ENCODE assay signal across 1 cellular context in the genomic region with DNA sequence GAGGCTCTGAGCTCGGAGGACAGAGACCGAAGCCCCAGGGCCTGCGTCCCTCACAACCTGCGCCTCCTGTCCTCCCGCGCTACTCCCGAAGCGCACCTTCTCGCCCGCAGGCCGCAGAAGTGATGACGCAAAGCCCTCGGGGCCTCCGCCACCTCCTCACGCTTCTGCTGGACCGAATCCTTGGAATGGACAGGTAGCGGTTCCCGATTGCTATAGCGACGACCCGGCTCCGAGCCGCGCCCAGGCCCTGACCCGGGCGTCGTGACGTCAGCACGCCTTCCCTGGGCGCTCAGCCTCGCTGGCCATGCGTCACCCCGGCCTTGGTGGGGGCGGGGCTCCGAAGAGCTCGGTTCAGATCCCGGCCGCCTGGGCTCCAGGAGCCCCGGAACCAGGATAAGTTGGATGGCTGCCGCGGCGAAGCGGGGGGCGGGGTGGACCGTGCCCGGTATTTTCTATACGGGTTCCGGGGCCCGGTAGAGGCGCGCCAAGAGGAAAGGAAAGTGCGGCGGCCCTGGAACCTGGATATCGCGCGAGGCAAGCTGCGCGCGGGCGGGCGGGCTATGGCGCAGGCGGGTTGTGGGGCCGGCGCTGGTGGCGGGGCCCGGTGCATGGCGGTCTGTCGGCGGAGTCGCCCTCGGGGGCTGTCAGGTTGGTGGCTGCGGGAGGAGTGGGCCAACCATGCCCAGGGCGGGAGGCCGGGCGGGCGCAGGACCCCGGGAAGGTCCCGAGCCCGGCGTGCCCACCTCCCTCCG.
A peak's percentile ranks its signal among the peaks of the same experiment; 100 is the strongest.
TF ChIP-seq lines count a peak whose summit lies in the region.

A gene (plus strand): TSS at position 542 of the 752 bp plus-strand sequence. CDS start 21,417 bp downstream, outside the sequence.

TF ChIP-seq in HepG2, 621 proteins besides CTCF, POLR2A, EP300 and RAD21 (continued from another document and continues in another):
- TF ChIP-seq, protein P1, sequence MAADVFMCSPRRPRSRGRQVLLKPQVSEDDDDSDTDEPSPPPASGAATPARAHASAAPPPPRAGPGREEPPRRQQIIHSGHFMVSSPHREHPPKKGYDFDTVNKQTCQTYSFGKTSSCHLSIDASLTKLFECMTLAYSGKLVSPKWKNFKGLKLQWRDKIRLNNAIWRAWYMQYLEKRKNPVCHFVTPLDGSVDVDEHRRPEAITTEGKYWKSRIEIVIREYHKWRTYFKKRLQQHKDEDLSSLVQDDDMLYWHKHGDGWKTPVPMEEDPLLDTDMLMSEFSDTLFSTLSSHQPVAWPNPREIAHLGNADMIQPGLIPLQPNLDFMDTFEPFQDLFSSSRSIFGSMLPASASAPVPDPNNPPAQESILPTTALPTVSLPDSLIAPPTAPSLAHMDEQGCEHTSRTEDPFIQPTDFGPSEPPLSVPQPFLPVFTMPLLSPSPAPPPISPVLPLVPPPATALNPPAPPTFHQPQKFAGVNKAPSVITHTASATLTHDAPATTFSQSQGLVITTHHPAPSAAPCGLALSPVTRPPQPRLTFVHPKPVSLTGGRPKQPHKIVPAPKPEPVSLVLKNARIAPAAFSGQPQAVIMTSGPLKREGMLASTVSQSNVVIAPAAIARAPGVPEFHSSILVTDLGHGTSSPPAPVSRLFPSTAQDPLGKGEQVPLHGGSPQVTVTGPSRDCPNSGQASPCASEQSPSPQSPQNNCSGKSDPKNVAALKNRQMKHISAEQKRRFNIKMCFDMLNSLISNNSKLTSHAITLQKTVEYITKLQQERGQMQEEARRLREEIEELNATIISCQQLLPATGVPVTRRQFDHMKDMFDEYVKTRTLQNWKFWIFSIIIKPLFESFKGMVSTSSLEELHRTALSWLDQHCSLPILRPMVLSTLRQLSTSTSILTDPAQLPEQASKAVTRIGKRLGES (CRISPR knock-in tag; IDR thresholded peaks at IDR 0.05; ENCODE audit: borderline replicate concordance) = no peak
- TF ChIP-seq FOXA3 (CRISPR knock-in tag; IDR thresholded peaks at IDR 0.05) (peak; percentile 73), GATAD1 (CRISPR knock-in tag; IDR thresholded peaks at IDR 0.05) (peak; percentile 89), NR2F2 (IDR thresholded peaks at IDR 0.05; ENCODE audit: borderline replicate concordance, low read depth) (peak; percentile 81; the same call in 1 of the 2 replicates), ZNF619 (CRISPR knock-in tag; IDR thresholded peaks at IDR 0.05) (peak; percentile 83), REL (CRISPR knock-in tag; conservative IDR thresholded peaks at IDR 0.05) (peak; percentile 92), ATF7-NPFF (CRISPR knock-in tag; IDR thresholded peaks at IDR 0.05; ENCODE audit: low read depth) (peak; percentile 82), FOXJ3 (CRISPR knock-in tag; IDR thresholded peaks at IDR 0.05; ENCODE audit: borderline replicate concordance) (peak; percentile 81; the same call in 1 of the 2 replicates), ZNF737 (CRISPR knock-in tag; IDR thresholded peaks at IDR 0.05; ENCODE audit: borderline replicate concordance) (no peak), CCAR2 (optimal IDR thresholded peaks at IDR 0.05; ENCODE audit: low read depth, low read length) (peak; percentile 97), ZIK1 (CRISPR knock-in tag; IDR thresholded peaks at IDR 0.05; ENCODE audit: borderline replicate concordance, low read depth) (peak; percentile 42; the same call in 1 of the 2 replicates), STAG1 (CRISPR knock-in tag; IDR thresholded peaks at IDR 0.05) (no peak; the same call in 1 of the 2 replicates), YY1 (IDR thresholded peaks at IDR 0.05; ENCODE audit: insufficient read depth, insufficient replicate concordance, low read depth, low read length) (peak; percentile 93), MYNN (CRISPR knock-in tag; IDR thresholded peaks at IDR 0.05; ENCODE audit: low read depth) (peak; percentile 77; the same call in 1 of the 2 replicates), FOXK2 (IDR thresholded peaks at IDR 0.05) (no peak), TMF1 (CRISPR knock-in tag; IDR thresholded peaks at IDR 0.05; ENCODE audit: low read depth) (peak; percentile 94), SP2 (CRISPR knock-in tag; IDR thresholded peaks at IDR 0.05) (no peak; the same call in 1 of the 2 replicates), STAT5B (CRISPR knock-in tag; IDR thresholded peaks at IDR 0.05) (no peak; the same call in 1 of the 2 replicates), ZNF432 (CRISPR knock-in tag; IDR thresholded peaks at IDR 0.05; ENCODE audit: borderline replicate concordance) (no peak), ZNF547 (CRISPR knock-in tag; IDR thresholded peaks at IDR 0.05) (peak; percentile 87), HNRNPK (IDR thresholded peaks at IDR 0.05; ENCODE audit: low read depth, low read length, poor library complexity, severe bottlenecking) (peak; percentile 97), SIN3B (IDR thresholded peaks at IDR 0.05; ENCODE audit: low read length) (0 out of 2 replicates have a peak, but pooled peaks have one; percentile 51), ZNF431 (CRISPR knock-in tag; IDR thresholded peaks at IDR 0.05; ENCODE audit: borderline replicate concordance, low read depth) (peak; percentile 78; the same call in 1 of the 2 replicates), ZNF773 (CRISPR knock-in tag; IDR thresholded peaks at IDR 0.05; ENCODE audit: borderline replicate concordance) (peak; percentile 25; the same call in 1 of the 2 replicates), ZNF781 (CRISPR knock-in tag; IDR thresholded peaks at IDR 0.05; ENCODE audit: borderline replicate concordance, not compliant biosample characterization) (peak; percentile 87), HMG20B (CRISPR knock-in tag; conservative IDR thresholded peaks at IDR 0.05) (peak; percentile 70; the same call in 1 of the 2 replicates), MBD4 (IDR thresholded peaks at IDR 0.05; ENCODE audit: borderline replicate concordance, low read length) (no peak), ZNF7 (CRISPR knock-in tag; IDR thresholded peaks at IDR 0.05) (no peak), SOX6 (IDR thresholded peaks at IDR 0.05) (no peak), SOX6 (CRISPR knock-in tag; IDR thresholded peaks at IDR 0.05) (peak; percentile 82), FIP1L1 (IDR thresholded peaks at IDR 0.05; ENCODE audit: borderline replicate concordance, insufficient read depth, low read depth, low read length) (peak; percentile 87; the same call in 1 of the 2 replicates)
- TF ChIP-seq, protein P2, sequence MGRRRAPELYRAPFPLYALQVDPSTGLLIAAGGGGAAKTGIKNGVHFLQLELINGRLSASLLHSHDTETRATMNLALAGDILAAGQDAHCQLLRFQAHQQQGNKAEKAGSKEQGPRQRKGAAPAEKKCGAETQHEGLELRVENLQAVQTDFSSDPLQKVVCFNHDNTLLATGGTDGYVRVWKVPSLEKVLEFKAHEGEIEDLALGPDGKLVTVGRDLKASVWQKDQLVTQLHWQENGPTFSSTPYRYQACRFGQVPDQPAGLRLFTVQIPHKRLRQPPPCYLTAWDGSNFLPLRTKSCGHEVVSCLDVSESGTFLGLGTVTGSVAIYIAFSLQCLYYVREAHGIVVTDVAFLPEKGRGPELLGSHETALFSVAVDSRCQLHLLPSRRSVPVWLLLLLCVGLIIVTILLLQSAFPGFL (CRISPR knock-in tag; IDR thresholded peaks at IDR 0.05) = no peak
- TF ChIP-seq, protein P3, sequence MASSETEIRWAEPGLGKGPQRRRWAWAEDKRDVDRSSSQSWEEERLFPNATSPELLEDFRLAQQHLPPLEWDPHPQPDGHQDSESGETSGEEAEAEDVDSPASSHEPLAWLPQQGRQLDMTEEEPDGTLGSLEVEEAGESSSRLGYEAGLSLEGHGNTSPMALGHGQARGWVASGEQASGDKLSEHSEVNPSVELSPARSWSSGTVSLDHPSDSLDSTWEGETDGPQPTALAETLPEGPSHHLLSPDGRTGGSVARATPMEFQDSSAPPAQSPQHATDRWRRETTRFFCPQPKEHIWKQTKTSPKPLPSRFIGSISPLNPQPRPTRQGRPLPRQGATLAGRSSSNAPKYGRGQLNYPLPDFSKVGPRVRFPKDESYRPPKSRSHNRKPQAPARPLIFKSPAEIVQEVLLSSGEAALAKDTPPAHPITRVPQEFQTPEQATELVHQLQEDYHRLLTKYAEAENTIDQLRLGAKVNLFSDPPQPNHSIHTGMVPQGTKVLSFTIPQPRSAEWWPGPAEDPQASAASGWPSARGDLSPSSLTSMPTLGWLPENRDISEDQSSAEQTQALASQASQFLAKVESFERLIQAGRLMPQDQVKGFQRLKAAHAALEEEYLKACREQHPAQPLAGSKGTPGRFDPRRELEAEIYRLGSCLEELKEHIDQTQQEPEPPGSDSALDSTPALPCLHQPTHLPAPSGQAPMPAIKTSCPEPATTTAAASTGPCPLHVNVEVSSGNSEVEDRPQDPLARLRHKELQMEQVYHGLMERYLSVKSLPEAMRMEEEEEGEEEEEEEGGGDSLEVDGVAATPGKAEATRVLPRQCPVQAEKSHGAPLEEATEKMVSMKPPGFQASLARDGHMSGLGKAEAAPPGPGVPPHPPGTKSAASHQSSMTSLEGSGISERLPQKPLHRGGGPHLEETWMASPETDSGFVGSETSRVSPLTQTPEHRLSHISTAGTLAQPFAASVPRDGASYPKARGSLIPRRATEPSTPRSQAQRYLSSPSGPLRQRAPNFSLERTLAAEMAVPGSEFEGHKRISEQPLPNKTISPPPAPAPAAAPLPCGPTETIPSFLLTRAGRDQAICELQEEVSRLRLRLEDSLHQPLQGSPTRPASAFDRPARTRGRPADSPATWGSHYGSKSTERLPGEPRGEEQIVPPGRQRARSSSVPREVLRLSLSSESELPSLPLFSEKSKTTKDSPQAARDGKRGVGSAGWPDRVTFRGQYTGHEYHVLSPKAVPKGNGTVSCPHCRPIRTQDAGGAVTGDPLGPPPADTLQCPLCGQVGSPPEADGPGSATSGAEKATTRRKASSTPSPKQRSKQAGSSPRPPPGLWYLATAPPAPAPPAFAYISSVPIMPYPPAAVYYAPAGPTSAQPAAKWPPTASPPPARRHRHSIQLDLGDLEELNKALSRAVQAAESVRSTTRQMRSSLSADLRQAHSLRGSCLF (CRISPR knock-in tag; IDR thresholded peaks at IDR 0.05; ENCODE audit: borderline replicate concordance) = no peak
- TF ChIP-seq, protein P4, sequence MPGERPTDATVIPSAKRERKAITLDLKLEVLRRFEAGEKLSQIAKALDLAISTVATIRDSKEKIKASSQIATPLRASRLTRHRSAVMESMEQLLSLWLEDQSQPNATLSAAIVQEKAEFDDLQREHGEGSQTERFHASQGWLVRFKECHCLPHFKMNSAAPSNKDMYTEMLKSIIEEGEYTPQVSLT (CRISPR knock-in tag; IDR thresholded peaks at IDR 0.05; ENCODE audit: borderline replicate concordance, low read depth) = 0 out of 2 replicates have a peak, but pooled peaks have one; percentile 42
- TF ChIP-seq, protein P5, sequence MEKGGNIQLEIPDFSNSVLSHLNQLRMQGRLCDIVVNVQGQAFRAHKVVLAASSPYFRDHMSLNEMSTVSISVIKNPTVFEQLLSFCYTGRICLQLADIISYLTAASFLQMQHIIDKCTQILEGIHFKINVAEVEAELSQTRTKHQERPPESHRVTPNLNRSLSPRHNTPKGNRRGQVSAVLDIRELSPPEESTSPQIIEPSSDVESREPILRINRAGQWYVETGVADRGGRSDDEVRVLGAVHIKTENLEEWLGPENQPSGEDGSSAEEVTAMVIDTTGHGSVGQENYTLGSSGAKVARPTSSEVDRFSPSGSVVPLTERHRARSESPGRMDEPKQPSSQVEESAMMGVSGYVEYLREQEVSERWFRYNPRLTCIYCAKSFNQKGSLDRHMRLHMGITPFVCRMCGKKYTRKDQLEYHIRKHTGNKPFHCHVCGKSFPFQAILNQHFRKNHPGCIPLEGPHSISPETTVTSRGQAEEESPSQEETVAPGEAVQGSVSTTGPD (CRISPR knock-in tag; IDR thresholded peaks at IDR 0.05) = no peak
- TF ChIP-seq, protein P6, sequence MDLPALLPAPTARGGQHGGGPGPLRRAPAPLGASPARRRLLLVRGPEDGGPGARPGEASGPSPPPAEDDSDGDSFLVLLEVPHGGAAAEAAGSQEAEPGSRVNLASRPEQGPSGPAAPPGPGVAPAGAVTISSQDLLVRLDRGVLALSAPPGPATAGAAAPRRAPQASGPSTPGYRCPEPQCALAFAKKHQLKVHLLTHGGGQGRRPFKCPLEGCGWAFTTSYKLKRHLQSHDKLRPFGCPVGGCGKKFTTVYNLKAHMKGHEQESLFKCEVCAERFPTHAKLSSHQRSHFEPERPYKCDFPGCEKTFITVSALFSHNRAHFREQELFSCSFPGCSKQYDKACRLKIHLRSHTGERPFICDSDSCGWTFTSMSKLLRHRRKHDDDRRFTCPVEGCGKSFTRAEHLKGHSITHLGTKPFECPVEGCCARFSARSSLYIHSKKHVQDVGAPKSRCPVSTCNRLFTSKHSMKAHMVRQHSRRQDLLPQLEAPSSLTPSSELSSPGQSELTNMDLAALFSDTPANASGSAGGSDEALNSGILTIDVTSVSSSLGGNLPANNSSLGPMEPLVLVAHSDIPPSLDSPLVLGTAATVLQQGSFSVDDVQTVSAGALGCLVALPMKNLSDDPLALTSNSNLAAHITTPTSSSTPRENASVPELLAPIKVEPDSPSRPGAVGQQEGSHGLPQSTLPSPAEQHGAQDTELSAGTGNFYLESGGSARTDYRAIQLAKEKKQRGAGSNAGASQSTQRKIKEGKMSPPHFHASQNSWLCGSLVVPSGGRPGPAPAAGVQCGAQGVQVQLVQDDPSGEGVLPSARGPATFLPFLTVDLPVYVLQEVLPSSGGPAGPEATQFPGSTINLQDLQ (CRISPR knock-in tag; IDR thresholded peaks at IDR 0.05) = peak; percentile 88
- TF ChIP-seq, protein P7, sequence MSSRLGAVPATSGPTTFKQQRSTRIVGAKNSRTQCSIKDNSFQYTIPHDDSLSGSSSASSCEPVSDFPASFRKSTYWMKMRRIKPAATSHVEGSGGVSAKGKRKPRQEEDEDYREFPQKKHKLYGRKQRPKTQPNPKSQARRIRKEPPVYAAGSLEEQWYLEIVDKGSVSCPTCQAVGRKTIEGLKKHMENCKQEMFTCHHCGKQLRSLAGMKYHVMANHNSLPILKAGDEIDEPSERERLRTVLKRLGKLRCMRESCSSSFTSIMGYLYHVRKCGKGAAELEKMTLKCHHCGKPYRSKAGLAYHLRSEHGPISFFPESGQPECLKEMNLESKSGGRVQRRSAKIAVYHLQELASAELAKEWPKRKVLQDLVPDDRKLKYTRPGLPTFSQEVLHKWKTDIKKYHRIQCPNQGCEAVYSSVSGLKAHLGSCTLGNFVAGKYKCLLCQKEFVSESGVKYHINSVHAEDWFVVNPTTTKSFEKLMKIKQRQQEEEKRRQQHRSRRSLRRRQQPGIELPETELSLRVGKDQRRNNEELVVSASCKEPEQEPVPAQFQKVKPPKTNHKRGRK (CRISPR knock-in tag; IDR thresholded peaks at IDR 0.05) = peak; percentile 56; the same call in 1 of the 2 replicates
- TF ChIP-seq, protein P8, sequence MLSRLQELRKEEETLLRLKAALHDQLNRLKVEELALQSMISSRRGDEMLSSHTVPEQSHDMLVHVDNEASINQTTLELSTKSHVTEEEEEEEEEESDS (CRISPR knock-in tag; IDR thresholded peaks at IDR 0.05; ENCODE audit: borderline replicate concordance) = peak; percentile 93
- TF ChIP-seq, protein P9, sequence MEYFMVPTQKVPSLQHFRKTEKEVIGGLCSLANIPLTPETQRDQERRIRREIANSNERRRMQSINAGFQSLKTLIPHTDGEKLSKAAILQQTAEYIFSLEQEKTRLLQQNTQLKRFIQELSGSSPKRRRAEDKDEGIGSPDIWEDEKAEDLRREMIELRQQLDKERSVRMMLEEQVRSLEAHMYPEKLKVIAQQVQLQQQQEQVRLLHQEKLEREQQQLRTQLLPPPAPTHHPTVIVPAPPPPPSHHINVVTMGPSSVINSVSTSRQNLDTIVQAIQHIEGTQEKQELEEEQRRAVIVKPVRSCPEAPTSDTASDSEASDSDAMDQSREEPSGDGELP (IDR thresholded peaks at IDR 0.05; ENCODE audit: borderline replicate concordance, low read depth) = no peak; the same call in none of the 2 replicates
- TF ChIP-seq, protein P10, sequence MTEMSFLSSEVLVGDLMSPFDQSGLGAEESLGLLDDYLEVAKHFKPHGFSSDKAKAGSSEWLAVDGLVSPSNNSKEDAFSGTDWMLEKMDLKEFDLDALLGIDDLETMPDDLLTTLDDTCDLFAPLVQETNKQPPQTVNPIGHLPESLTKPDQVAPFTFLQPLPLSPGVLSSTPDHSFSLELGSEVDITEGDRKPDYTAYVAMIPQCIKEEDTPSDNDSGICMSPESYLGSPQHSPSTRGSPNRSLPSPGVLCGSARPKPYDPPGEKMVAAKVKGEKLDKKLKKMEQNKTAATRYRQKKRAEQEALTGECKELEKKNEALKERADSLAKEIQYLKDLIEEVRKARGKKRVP (CRISPR knock-in tag; IDR thresholded peaks at IDR 0.05) = peak in 1 of 2 experiments; percentile 87; a peak in 2 of 4 replicates
